ENCODE assay signal across 10 cellular contexts in genomic region chr1:183090386-183091006, GRCh38.
DNase-seq lines count a peak whose midpoint lies in the region; ATAC-seq and TF ChIP-seq lines count a peak whose summit lies in the region.
"Had no signal": no experiment of that assay in that cellular context is flagged by ENCODE, and none has a peak within 500 bp of the region (broad histone marks: within the 10 kb centered on the region; RNA-seq: fewer than 3 reads in every experiment).

No MANE protein-coding gene starts in this region.

- no peak overlapping the region for H3K9ac ChIP-seq in rectal smooth muscle tissue (ENCODE audit: low read length)
- H3K9ac ChIP-seq: KMS-11 had no signal

- H3K4me1 ChIP-seq in heart right ventricle (peaks cover 8 to 93% (median 66%) of the 10 kb centered on the region in 9 donors), rectal smooth muscle tissue (ENCODE audit: control insufficient read depth, insufficient read depth, low read length) (peaks cover 44% of the 10 kb centered on the region)

- H3K4me3 ChIP-seq in heart right ventricle (no peak overlapping the region), rectal smooth muscle tissue (ENCODE audit: low read length) (no peak overlapping the region)

- ATAC-seq in heart right ventricle (peak in 7 of 8 donors; percentile 77 to 94 (median 87)), GM18520 (IDR thresholded peaks at IDR 0.05; ENCODE audit: unreplicated experiment) (no peak)
- no peak for ATAC-seq in effector memory CD8-positive, alpha-beta T cell (replicated peaks)
- ATAC-seq: activated CD8-positive, alpha-beta memory T cell treated with anti-CD3 and anti-CD28 coated beads, Interleukin-2, amount 10 ng/mL, durations not matched to agents 7 days and 5 days had no signal

- H3K27ac ChIP-seq in heart right ventricle (peak overlapping the region in 9 of 10 donors; percentile 9 to 61 (median 44)), rectal smooth muscle tissue (ENCODE audit: low read depth, low read length) (peak overlapping the region; percentile 87)
- H3K27ac ChIP-seq: KMS-11 had no signal

- DNase-seq in DMS 273 (lab: John Stamatoyannopoulos, UW; ENCODE audit: unreplicated experiment) = peak; percentile 85
- peak; percentile 68 for DNase-seq in RPMI7951 (ENCODE audit: low read depth)
- DNase-seq in heart right ventricle = peak; percentile 33 to 61
- no peak for DNase-seq in T-helper 1 cell
- DNase-seq in hepatic stellate cell (ENCODE audit: low spot score) = no peak
- DNase-seq in effector memory CD8-positive, alpha-beta T cell = no peak
- DNase-seq: activated CD8-positive, alpha-beta memory T cell treated with anti-CD3 and anti-CD28 coated beads, Interleukin-2, amount 10 ng/mL, durations not matched to agents 7 days and 5 days had no signal

- H3K4me1 Mint-ChIP-seq in effector memory CD8-positive, alpha-beta T cell (ENCODE audit: low read depth in 2 of 2) = no peaks in the 10 kb centered on the region
- H3K4me1 Mint-ChIP-seq: activated CD8-positive, alpha-beta memory T cell treated with anti-CD3 and anti-CD28 coated beads, Interleukin-2, amount 10 ng/mL, durations not matched to agents 7 days and 5 days had no signal

- no peaks in the 10 kb centered on the region for H3K27me3 ChIP-seq in heart right ventricle
- H3K27me3 ChIP-seq in rectal smooth muscle tissue (ENCODE audit: control insufficient read depth, insufficient read depth, low read length) = no peaks in the 10 kb centered on the region

- intact Hi-C loops in heart right ventricle (cut with DNase I) = loop anchor here in 5 of 10 donors (5.0 to 10.0 kb wide), 2 partner anchors 48 to 66 kb away; partner anchors contain the start of gene LAMC1 (in 4 of the 5)

- no peak overlapping the region for H3K27ac Mint-ChIP-seq in effector memory CD8-positive, alpha-beta T cell
- H3K27ac Mint-ChIP-seq: activated CD8-positive, alpha-beta memory T cell treated with anti-CD3 and anti-CD28 coated beads, Interleukin-2, amount 10 ng/mL, durations not matched to agents 7 days and 5 days had no signal

- peaks cover 13 to 41% of the 10 kb centered on the region in 2 donors for H3K27me3 Mint-ChIP-seq in effector memory CD8-positive, alpha-beta T cell

- H3K9me3 ChIP-seq in heart right ventricle = no peaks in the 10 kb centered on the region

- no peaks in the 10 kb centered on the region for H3K36me3 ChIP-seq in heart right ventricle
- H3K36me3 ChIP-seq in rectal smooth muscle tissue (ENCODE audit: control insufficient read depth, insufficient read depth, low read length) = no peaks in the 10 kb centered on the region

- 27 to 28% methylated on average over 5 of the region's 5 CpGs for WGBS in heart right ventricle, 2 donors

- no peak for TF ChIP-seq CTCF in heart right ventricle (IDR thresholded peaks at IDR 0.05)

- H3K36me3 Mint-ChIP-seq in effector memory CD8-positive, alpha-beta T cell (ENCODE audit: insufficient read depth) = no peaks in the 10 kb centered on the region

- H3K9me3 Mint-ChIP-seq in effector memory CD8-positive, alpha-beta T cell = no peaks in the 10 kb centered on the region

- H3K4me3 Mint-ChIP-seq in effector memory CD8-positive, alpha-beta T cell = no peak overlapping the region
- H3K4me3 Mint-ChIP-seq: activated CD8-positive, alpha-beta memory T cell treated with anti-CD3 and anti-CD28 coated beads, Interleukin-2, amount 10 ng/mL, durations not matched to agents 7 days and 5 days had no signal

Comparison
In these comparisons a context has a peak if more than half of its experiments do, and no peak if none do; other contexts are left out.
1. DNase-seq: peak in DMS 273 (single experiment), RPMI7951 (single experiment) and heart right ventricle (2 of 2); none in T-helper 1 cell (0 of 5), hepatic stellate cell (single experiment) and effector memory CD8-positive, alpha-beta T cell (0 of 3).
2. ATAC-seq: peak in heart right ventricle (7 of 8); none in GM18520 (single experiment) and effector memory CD8-positive, alpha-beta T cell (single experiment).